Comparison of ENCODE assay signal across 8 cellular contexts in the genomic region with DNA sequence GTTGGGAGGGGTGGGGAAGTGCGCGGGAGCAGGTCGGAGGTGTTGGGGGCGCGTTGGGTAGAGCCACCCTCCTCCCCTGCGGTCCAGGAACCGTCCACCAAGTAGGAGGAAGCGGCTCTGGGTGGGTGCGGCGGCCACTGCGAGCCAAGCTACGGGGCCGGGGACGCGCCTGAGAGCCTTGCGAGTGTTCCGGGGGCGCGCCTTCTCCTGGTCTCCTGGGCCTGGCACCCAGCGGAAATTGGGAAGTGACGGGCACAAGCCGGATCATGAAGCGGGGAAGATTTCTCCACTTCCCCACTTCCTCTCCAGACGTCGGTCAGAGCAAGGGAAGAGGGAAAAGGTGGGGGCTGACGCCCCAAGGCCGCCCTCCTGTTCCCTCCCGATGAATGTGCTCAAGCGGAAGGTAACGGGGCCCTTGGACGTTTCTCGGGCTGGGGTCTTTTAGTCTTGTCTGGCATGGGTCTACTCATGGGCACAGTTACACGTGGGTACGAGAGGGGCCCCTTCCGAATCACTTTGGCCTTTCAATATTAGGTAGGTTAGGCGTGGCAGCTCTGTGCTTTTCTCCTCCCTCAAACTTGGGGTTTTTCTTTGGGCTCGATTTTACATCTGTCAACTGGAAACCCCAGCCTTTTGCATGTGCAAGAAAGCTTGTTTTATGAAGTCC. TPM values are rescaled to one million over a fixed set of nuclear protein-coding genes. Genes with fewer than 3 reads are reported as not detected.
DNase-seq lines count a peak whose midpoint lies in the region; ATAC-seq and TF ChIP-seq lines count a peak whose summit lies in the region.

No MANE protein-coding gene starts in this region.

- H3K4me3 Mint-ChIP-seq in activated naive CD4-positive, alpha-beta T cell treated with anti-CD3 and anti-CD28 coated beads, Interleukin-2, amount 10 ng/mL, durations not matched to agents 7 days and 5 days = peak overlapping the region; percentile 98

- ATAC-seq in HG02610 (IDR thresholded peaks at IDR 0.05; ENCODE audit: unreplicated experiment) = no peak

- H3K4me3 ChIP-seq in HUES48 (ENCODE audit: low read depth, low read length) = peak overlapping the region; percentile 89
- peak overlapping the region; percentile 83 to 85 for H3K4me3 ChIP-seq in right atrium auricular region
- peak overlapping the region; percentile 95 for H3K4me3 ChIP-seq in skeletal muscle satellite cell (ENCODE audit: low read length)

- H3K9me3 Mint-ChIP-seq in activated naive CD4-positive, alpha-beta T cell treated with anti-CD3 and anti-CD28 coated beads, Interleukin-2, amount 10 ng/mL, durations not matched to agents 7 days and 5 days = no peaks in the 10 kb centered on the region

- DNase-seq in activated naive CD4-positive, alpha-beta T cell treated with anti-CD3 and anti-CD28 coated beads, Interleukin-2, amount 10 ng/mL, durations not matched to agents 7 days and 5 days = no peak
- DNase-seq in right atrium auricular region (ENCODE audit: low spot score) (peak; percentile 82), superior temporal gyrus (ENCODE audit: extremely low spot score) (no peak), ureter (ENCODE audit: low spot score) (no peak)

- no peak for TF ChIP-seq CTCF in right atrium auricular region (IDR thresholded peaks at IDR 0.05)

- H3K9ac ChIP-seq in ES-I3 (ENCODE audit: low read depth, low read length) (peak overlapping the region; percentile 100), HUES48 (ENCODE audit: low read depth, low read length) (peak overlapping the region; percentile 95), skeletal muscle satellite cell (ENCODE audit: low read depth, low read length) (peak overlapping the region; percentile 91)

- CTCF ChIA-PET in activated naive CD4-positive, alpha-beta T cell treated with anti-CD3 and anti-CD28 coated beads, Interleukin-2, amount 10 ng/mL, durations not matched to agents 7 days and 5 days (lab: Charles Lee) = interaction anchor here (0.7 to 1.8 kb wide), 5 partner anchors 21 to 40 kb away, joined by 3 to 5 read pairs (median 4); partner anchors contain the start of genes CCDC87, CCS and RBM4

- H3K9me3 ChIP-seq in ES-I3 (ENCODE audit: control insufficient read depth, insufficient read depth, low read length) = no peaks in the 10 kb centered on the region
- no peaks in the 10 kb centered on the region for H3K9me3 ChIP-seq in HUES48 (ENCODE audit: control insufficient read depth, insufficient read depth, low read length)
- no peaks in the 10 kb centered on the region for H3K9me3 ChIP-seq in right atrium auricular region
- H3K9me3 ChIP-seq in skeletal muscle satellite cell (replicated peaks; ENCODE audit: low read length) = no peaks in the 10 kb centered on the region

- H3K27ac Mint-ChIP-seq in activated naive CD4-positive, alpha-beta T cell treated with anti-CD3 and anti-CD28 coated beads, Interleukin-2, amount 10 ng/mL, durations not matched to agents 7 days and 5 days = peak overlapping the region; percentile 99

- H3K36me3 ChIP-seq in ES-I3 (ENCODE audit: insufficient read depth, low read length) = peaks cover 16% of the 10 kb centered on the region
- H3K36me3 ChIP-seq in HUES48 (ENCODE audit: control insufficient read depth, insufficient read depth, low read length) = peaks cover 43% of the 10 kb centered on the region
- peaks cover 7% of the 10 kb centered on the region for H3K36me3 ChIP-seq in right atrium auricular region
- H3K36me3 ChIP-seq in skeletal muscle satellite cell (ENCODE audit: insufficient read depth, low read length) = peaks cover 20% of the 10 kb centered on the region

- peak overlapping the region; percentile 75 for H3K4me2 ChIP-seq in skeletal muscle satellite cell (ENCODE audit: low read length)

- H3K27me3 ChIP-seq in HUES48 (ENCODE audit: control insufficient read depth, insufficient read depth, low read length) (no peaks in the 10 kb centered on the region), right atrium auricular region (no peaks in the 10 kb centered on the region), skeletal muscle satellite cell (ENCODE audit: control insufficient read depth, insufficient read depth, low read length) (no peaks in the 10 kb centered on the region)

- peaks cover 7% of the 10 kb centered on the region; the same call in 1 of the 2 replicates for H3K4me1 ChIP-seq in ES-I3 (ENCODE audit: insufficient read depth, low read length)
- H3K4me1 ChIP-seq in HUES48 (ENCODE audit: control insufficient read depth, insufficient read depth, low read length) = peaks cover 15% of the 10 kb centered on the region
- peaks cover 0 to 54% of the 10 kb centered on the region in 2 donors for H3K4me1 ChIP-seq in right atrium auricular region
- peaks cover 21% of the 10 kb centered on the region for H3K4me1 ChIP-seq in skeletal muscle satellite cell (ENCODE audit: control insufficient read depth, insufficient read depth, low read length)

- H3K27ac ChIP-seq in HUES48 (ENCODE audit: low read depth, low read length) (peak overlapping the region; percentile 97), right atrium auricular region (peak overlapping the region; percentile 98 to 99)

- H3K4me1 Mint-ChIP-seq in activated naive CD4-positive, alpha-beta T cell treated with anti-CD3 and anti-CD28 coated beads, Interleukin-2, amount 10 ng/mL, durations not matched to agents 7 days and 5 days = peaks cover 52% of the 10 kb centered on the region

- peaks cover 5% of the 10 kb centered on the region for H3K27me3 Mint-ChIP-seq in activated naive CD4-positive, alpha-beta T cell treated with anti-CD3 and anti-CD28 coated beads, Interleukin-2, amount 10 ng/mL, durations not matched to agents 7 days and 5 days

- peaks cover 48% of the 10 kb centered on the region for H3K36me3 Mint-ChIP-seq in activated naive CD4-positive, alpha-beta T cell treated with anti-CD3 and anti-CD28 coated beads, Interleukin-2, amount 10 ng/mL, durations not matched to agents 7 days and 5 days

RNA-seq across cellular contexts. Expression of gene RBM14, which starts 0.9 kb away (rescaled TPM):
- total RNA-seq in right atrium auricular region = 10 to 100 TPM; 27.5 to 34.3 TPM
- total RNA-seq in skeletal muscle satellite cell (2012; rRNA removed) = 43.6 and 47.8 TPM in 2 replicates
- total RNA-seq in ureter = 105 TPM

RNA-seq across cellular contexts. Expression of gene RBM4, which starts 21.2 kb away (rescaled TPM):
- 10 to 100 TPM; 51.4 to 53.8 TPM for total RNA-seq in right atrium auricular region
- 91.7 and 93.8 TPM in 2 replicates for total RNA-seq in skeletal muscle satellite cell (2012; rRNA removed)
- 176 TPM for total RNA-seq in ureter

RNA-seq across cellular contexts. Expression of gene CCS, which starts 24.3 kb away (rescaled TPM):
- total RNA-seq in right atrium auricular region = 10 to 100 TPM; 13.8 to 18.6 TPM
- 29.5 and 40.6 TPM in 2 replicates for total RNA-seq in skeletal muscle satellite cell (2012; rRNA removed)
- total RNA-seq in ureter = 34.8 TPM

RNA-seq across cellular contexts. Expression of gene CCDC87, which starts 24.4 kb away (rescaled TPM):
- total RNA-seq in right atrium auricular region (under 1 TPM; 0.26 to 0.86 TPM), ureter (0.55 TPM)
- total RNA-seq in skeletal muscle satellite cell (2012; rRNA removed) = 0.25 and 1.1 TPM in 2 replicates

RNA-seq across cellular contexts. Expression of gene CTSF, which starts 48.9 kb away (rescaled TPM):
- 100 to 1,000 TPM in 1 of 2 donors, 10 to 100 TPM in 1; 79.1 to 124 TPM for total RNA-seq in right atrium auricular region
- 4.3 and 7.0 TPM in 2 replicates for total RNA-seq in skeletal muscle satellite cell (2012; rRNA removed)
- 27.0 TPM for total RNA-seq in ureter
